In the genomic region with DNA sequence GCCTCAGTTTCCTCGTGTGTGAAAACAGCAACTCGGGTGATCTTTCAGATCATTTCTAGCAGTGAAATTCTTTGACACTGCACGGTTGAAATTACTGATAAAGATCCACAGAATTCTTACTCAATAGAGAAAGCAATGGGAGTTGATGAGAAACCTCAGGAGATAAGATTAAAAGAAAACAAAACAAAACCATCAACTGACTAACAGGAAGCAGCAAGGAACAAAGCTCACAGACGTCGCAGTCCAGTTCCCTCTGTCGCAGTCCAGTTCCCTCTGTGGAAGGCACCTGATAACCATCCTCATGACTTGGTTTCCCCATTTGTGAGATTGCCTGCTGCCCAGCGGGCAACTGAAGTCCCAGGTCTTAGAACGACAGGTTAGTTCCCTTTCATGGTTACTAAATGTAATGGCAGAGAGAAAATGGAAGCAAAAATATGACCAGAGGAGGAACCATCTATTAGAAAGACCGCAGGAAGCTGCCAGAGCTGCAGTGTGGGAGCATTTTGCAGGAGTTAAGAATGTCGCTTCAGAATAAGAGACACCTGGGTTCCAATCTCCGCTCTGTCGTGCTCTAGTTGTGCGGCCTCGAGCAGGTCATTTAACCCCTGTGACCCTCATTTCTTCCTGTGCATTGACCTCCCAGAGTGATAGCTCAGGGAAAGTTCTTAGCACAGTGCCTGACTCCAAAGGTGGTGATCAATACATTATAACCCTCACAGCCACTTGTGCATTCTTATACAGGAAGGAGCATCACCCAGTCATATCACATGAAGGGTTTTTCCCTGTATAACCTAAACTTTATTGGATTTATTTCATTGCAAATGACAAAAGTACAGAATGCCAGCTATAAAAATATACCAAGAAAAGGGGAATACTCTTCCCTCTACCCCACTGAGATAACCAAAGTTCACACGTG, we compare ENCODE assay signal across 13 cellular contexts. TPM values are rescaled to one million over a fixed set of nuclear protein-coding genes. Genes with fewer than 3 reads are reported as not detected.
DNase-seq lines count a peak whose midpoint lies in the region; ATAC-seq, FAIRE-seq and TF ChIP-seq lines count a peak whose summit lies in the region.
"Had no signal": no experiment of that assay in that cellular context is flagged by ENCODE, and none has a peak within 500 bp of the region (broad histone marks: within the 10 kb centered on the region; RNA-seq: fewer than 3 reads in every experiment).

No MANE protein-coding gene starts in this region.

- TF ChIP-seq CTCF in GM10266 (IDR thresholded peaks at IDR 0.05; ENCODE audit: control insufficient read depth, insufficient read depth, low read depth, missing control alignments) (no peak), K562 (IDR thresholded peaks at IDR 0.05 in 2 of 3, conservative IDR thresholded peaks at IDR 0.05 in 1 of 3; ENCODE audit: insufficient read depth in 2 of 3, low read depth in 1 of 3, low read length in 3 of 3) (no peak), parathyroid adenoma (IDR thresholded peaks at IDR 0.05) (no peak)

- peak; percentile 41 for ATAC-seq in K562

- intact Hi-C loops in K562 (cut with micrococcal nuclease): loop anchor here (5.0 kb wide), 1 partner anchor 145 kb away; no protein-coding TSS in a partner anchor

- H3K27ac ChIP-seq in K562 (ENCODE audit: extremely low read depth, low read depth, low read length) (peak overlapping the region; percentile 61; the same call in 2 of the 3 replicates), parathyroid adenoma (no peak overlapping the region)
- H3K27ac ChIP-seq: Peyer's patch, uterus had no signal

- CTCF ChIA-PET in K562 (lab: Yijun Ruan, JAX; ENCODE audit: low intra/inter-chr PET ratio): no interaction called here

- no peaks in the 10 kb centered on the region for H3K9me1 ChIP-seq in K562 (ENCODE audit: control insufficient read depth, insufficient read depth, low read length)

- H3K36me3 ChIP-seq in K562 (ENCODE audit: control insufficient read depth, insufficient read depth, low read length): no peaks in the 10 kb centered on the region
- H3K36me3 ChIP-seq in parathyroid adenoma (ENCODE audit: control insufficient read depth, insufficient read depth, low read length): no peaks in the 10 kb centered on the region
- H3K36me3 ChIP-seq: Peyer's patch, uterus had no signal

- no peak for TF ChIP-seq POLR2A in K562 (conservative IDR thresholded peaks at IDR 0.05)

- DNase-seq in GM10266 (ENCODE audit: extremely low spot score) (peak; percentile 38), MV-4-11 (lab: John Stamatoyannopoulos, UW) (peak; percentile 58), K562 (ENCODE audit: extremely low read depth in 1 of 4, low spot score in 3 of 4) (peak; percentile 21 to 34 (median 27)), NCI-H510A (lab: John Stamatoyannopoulos, UW) (no peak), NCI-H1436 treated with DMSO at 0.1 percent for 48 hours (lab: John Stamatoyannopoulos, UW) (no peak), islet precursor cell (no peak)
- DNase-seq: activated CD4-positive, alpha-beta T cell treated with anti-CD3 and anti-CD28 coated beads for 1 hour; NCI-H1417; Peyer's patch; posterior cingulate gyrus; uterus had no signal

- H3K79me2 ChIP-seq in K562 (ENCODE audit: control insufficient read depth, insufficient read depth, low read length): no peaks in the 10 kb centered on the region; the same call in 2 of the 3 replicates
- no peaks in the 10 kb centered on the region for H3K79me2 ChIP-seq in parathyroid adenoma

- H3K4me2 ChIP-seq in K562 (ENCODE audit: insufficient read depth, low read length) (peak overlapping the region; percentile 79), parathyroid adenoma (ENCODE audit: low read length) (peak overlapping the region; percentile 80)

- H3K27me3 ChIP-seq in K562 (ENCODE audit: control insufficient read depth in 2 of 2, insufficient read depth in 2 of 2, low read length in 2 of 2) (no peaks in the 10 kb centered on the region), parathyroid adenoma (ENCODE audit: control insufficient read depth, insufficient read depth, low read length) (no peaks in the 10 kb centered on the region)
- H3K27me3 ChIP-seq: Peyer's patch, uterus had no signal

- H2AFZ ChIP-seq in K562 (ENCODE audit: low read depth, low read length) (peak overlapping the region; percentile 94), parathyroid adenoma (peak overlapping the region; percentile 76)

- H4K20me1 ChIP-seq in K562 (replicated peaks; ENCODE audit: control insufficient read depth, insufficient read depth, low read length): no peaks in the 10 kb centered on the region

- BruUV-seq in K562 (replicated peaks; lab: Mats Ljungman, UMichigan): no TSS peak

- in situ Hi-C loops in K562 (cut with MboI): no loop called here

- no peak for TF ChIP-seq RAD21 in K562 (CRISPR knock-in tag; conservative IDR thresholded peaks at IDR 0.05 in 1 of 2, IDR thresholded peaks at IDR 0.05 in 1 of 2)

- H3K9me3 ChIP-seq in K562 (replicated peaks; ENCODE audit: control insufficient read depth, insufficient read depth, low read depth, low read length): no peaks in the 10 kb centered on the region
- no peaks in the 10 kb centered on the region for H3K9me3 ChIP-seq in parathyroid adenoma (ENCODE audit: control insufficient read depth, low read length)
- H3K9me3 ChIP-seq: Peyer's patch, uterus had no signal

- 4% methylated on average over 15 of the region's 15 CpGs for WGBS in K562 (ENCODE audit: insufficient coverage, low coverage, missing lambda C conversion rate)

- H3K9ac ChIP-seq in K562 (ENCODE audit: insufficient read depth in 1 of 2, low read depth in 2 of 2, low read length in 2 of 2) (peak overlapping the region; percentile 39 to 82; a peak in 3 of 4 replicates), parathyroid adenoma (no peak overlapping the region)

- TF ChIP-seq EP300 in K562 (IDR thresholded peaks at IDR 0.05; ENCODE audit: low read length): peak; percentile 76

- POLR2A ChIA-PET in K562 (lab: Yijun Ruan, JAX): interaction anchor here (0.6 to 0.9 kb wide), 4 partner anchors 8 to 253 kb away, joined by 3 read pairs; no protein-coding TSS in a partner anchor

- H3K4me3 ChIP-seq in K562: peak overlapping the region; percentile 17; the same call in 1 of the 2 replicates
- H3K4me3 ChIP-seq in parathyroid adenoma (ENCODE audit: low read depth, low read length): peak overlapping the region; percentile 38
- H3K4me3 ChIP-seq: uterus had no signal

- peak; percentile 87 for FAIRE-seq in K562 (lab: Jason Lieb, UNC)
- FAIRE-seq: islet of Langerhans had no signal

- H3K4me1 ChIP-seq in K562 (replicated peaks in 1 of 2; ENCODE audit: control insufficient read depth in 2 of 2, insufficient read depth in 2 of 2, low read length in 2 of 2): peaks cover 17 to 26% of the 10 kb centered on the region in 2 experiments
- peaks cover 3% of the 10 kb centered on the region for H3K4me1 ChIP-seq in parathyroid adenoma
- H3K4me1 ChIP-seq: Peyer's patch, uterus had no signal

TF ChIP-seq in K562, 482 proteins besides CTCF, POLR2A, EP300 and RAD21 (continues in another document):
- TF ChIP-seq PHF21A (IDR thresholded peaks at IDR 0.05; ENCODE audit: borderline replicate concordance, low read depth): no peak
- TF ChIP-seq, protein P1, sequence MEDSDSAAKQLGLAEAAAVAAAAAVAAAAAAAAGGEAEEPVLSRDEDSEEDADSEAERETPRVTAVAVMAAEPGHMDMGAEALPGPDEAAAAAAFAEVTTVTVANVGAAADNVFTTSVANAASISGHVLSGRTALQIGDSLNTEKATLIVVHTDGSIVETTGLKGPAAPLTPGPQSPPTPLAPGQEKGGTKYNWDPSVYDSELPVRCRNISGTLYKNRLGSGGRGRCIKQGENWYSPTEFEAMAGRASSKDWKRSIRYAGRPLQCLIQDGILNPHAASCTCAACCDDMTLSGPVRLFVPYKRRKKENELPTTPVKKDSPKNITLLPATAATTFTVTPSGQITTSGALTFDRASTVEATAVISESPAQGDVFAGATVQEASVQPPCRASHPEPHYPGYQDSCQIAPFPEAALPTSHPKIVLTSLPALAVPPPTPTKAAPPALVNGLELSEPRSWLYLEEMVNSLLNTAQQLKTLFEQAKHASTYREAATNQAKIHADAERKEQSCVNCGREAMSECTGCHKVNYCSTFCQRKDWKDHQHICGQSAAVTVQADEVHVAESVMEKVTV (CRISPR knock-in tag; IDR thresholded peaks at IDR 0.05): no peak
- TF ChIP-seq NFE2L1 (tag; IDR thresholded peaks at IDR 0.05; ENCODE audit: borderline replicate concordance, low read depth): no peak
- TF ChIP-seq NR3C1 (CRISPR knock-in tag; IDR thresholded peaks at IDR 0.05): no peak
- no peak for TF ChIP-seq DNMT1 (IDR thresholded peaks at IDR 0.05)
- TF ChIP-seq, protein P2, sequence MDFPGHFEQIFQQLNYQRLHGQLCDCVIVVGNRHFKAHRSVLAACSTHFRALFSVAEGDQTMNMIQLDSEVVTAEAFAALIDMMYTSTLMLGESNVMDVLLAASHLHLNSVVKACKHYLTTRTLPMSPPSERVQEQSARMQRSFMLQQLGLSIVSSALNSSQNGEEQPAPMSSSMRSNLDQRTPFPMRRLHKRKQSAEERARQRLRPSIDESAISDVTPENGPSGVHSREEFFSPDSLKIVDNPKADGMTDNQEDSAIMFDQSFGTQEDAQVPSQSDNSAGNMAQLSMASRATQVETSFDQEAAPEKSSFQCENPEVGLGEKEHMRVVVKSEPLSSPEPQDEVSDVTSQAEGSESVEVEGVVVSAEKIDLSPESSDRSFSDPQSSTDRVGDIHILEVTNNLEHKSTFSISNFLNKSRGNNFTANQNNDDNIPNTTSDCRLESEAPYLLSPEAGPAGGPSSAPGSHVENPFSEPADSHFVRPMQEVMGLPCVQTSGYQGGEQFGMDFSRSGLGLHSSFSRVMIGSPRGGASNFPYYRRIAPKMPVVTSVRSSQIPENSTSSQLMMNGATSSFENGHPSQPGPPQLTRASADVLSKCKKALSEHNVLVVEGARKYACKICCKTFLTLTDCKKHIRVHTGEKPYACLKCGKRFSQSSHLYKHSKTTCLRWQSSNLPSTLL (IDR thresholded peaks at IDR 0.05): no peak

RNA-seq across cellular contexts. Expression of a gene that starts 5.1 kb away (rescaled TPM):
- 259 and 607 TPM in 2 replicates for total RNA-seq in K562 (2011; cell fraction: chromatin; rRNA removed; ENCODE audit: low replicate concordance)
- total RNA-seq in K562 (2011; cell fraction: nucleolus; rRNA removed): 97.6 and 127 TPM in 2 replicates
- total RNA-seq in K562 (2011; cell fraction: nucleoplasm; rRNA removed): 277 and 397 TPM in 2 replicates
- total RNA-seq in K562 (2014; rRNA removed): 29.3 and 32.5 TPM in 2 replicates
- 71.9 and 82.3 TPM in 2 replicates for total RNA-seq in K562 (2014; rRNA removed; fragmentation: Illumina TruSeq; extraction: Trizol)
- total RNA-seq in K562 (2015; rRNA removed; fragmentation: Illumina TruSeq; extraction: Trizol): 70.1 and 70.8 TPM in 2 replicates
- total RNA-seq in K562 (2021): 76.9 and 90.3 TPM in 2 replicates
- polyA plus RNA-seq in K562 (2011; rRNA removed): 45.8 and 48.0 TPM in 2 replicates
- 26.1 and 36.3 TPM in 2 replicates for polyA plus RNA-seq in K562 (2011; cell fraction: cytosol; rRNA removed)
- 102 and 117 TPM in 2 replicates for polyA plus RNA-seq in K562 (2011; cell fraction: nucleus; rRNA removed)
- polyA plus RNA-seq in K562 (2012): 29.2 and 39.4 TPM in 2 replicates
- 34.0 and 36.9 TPM in 2 replicates for polyA plus RNA-seq in K562 (2014; fragmentation: Illumina TruSeq; extraction: Trizol)
- 10 to 100 TPM; 13.4 to 22.0 TPM for polyA plus RNA-seq in K562 (2014; fragmentation: Nextera tagmentation; extraction: Ambion mirVana)
- polyA plus RNA-seq in K562 (2014; rRNA removed): 25.7 and 26.8 TPM in 2 replicates
- 279 and 322 TPM in 2 replicates for polyA minus RNA-seq in K562 (2011; rRNA and poly(A)+ RNA removed)
- 59.1 and 73.6 TPM in 2 replicates for polyA minus RNA-seq in K562 (2011; cell fraction: cytosol; rRNA and poly(A)+ RNA removed)
- 174 and 313 TPM in 2 replicates for polyA minus RNA-seq in K562 (2011; cell fraction: nucleus; rRNA and poly(A)+ RNA removed)

Comparison
In these comparisons a context has a peak if more than half of its experiments do, and no peak if none do; other contexts are left out.
1. DNase-seq: peak in GM10266 (single experiment), MV-4-11 (single experiment) and K562 (4 of 4); none in NCI-H510A (single experiment), NCI-H1436 treated with DMSO at 0.1 percent for 48 hours (single experiment) and islet precursor cell (single experiment).